5 cellular contexts compared by ENCODE assay signal in the genomic region with DNA sequence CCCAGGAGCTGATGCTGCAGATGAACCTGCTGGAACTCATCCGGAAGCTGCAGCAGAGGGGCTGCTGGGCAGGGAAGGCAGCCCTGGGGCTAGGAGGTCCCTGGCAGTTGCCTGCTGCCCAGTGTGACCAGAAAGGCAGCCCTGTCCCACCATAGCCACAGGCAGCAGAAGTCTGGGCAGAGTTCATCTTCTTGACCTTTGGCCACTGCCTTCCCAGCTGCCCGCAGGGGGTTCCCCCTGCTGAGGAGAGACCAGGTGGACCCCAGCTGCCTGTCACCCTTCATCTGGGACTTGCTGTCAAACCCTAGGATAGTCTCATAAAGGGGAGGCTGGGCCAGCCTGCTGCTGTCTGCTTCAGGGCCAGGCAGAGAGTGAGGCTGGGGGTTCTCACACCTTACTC. TPM values are rescaled to one million over a fixed set of nuclear protein-coding genes. Genes with fewer than 3 reads are reported as not detected.
"Had no signal": no experiment of that assay in that cellular context is flagged by ENCODE, and none has a peak within 500 bp of the region (broad histone marks: within the 10 kb centered on the region; RNA-seq: fewer than 3 reads in every experiment).

No MANE protein-coding gene starts in this region.

RNA-seq across cellular contexts. Expression of gene PRODH, which starts 24.6 kb away (rescaled TPM):
- total RNA-seq: natural killer cell; natural killer cell treated with Interleukin-12 subunit alpha and Interleukin-12 subunit beta and Interleukin-15 and Interleukin-18, amount 100 ng/mL, for 72 hours; osteoblast; pulmonary artery endothelial cell had no signal
- polyA plus RNA-seq: smooth muscle cell had no signal
